Comparison of ENCODE assay signal across 27 cellular contexts in genomic region chr22:48612077-48612995, GRCh38.
"Had no signal": no experiment of that assay in that cellular context is flagged by ENCODE, and none has a peak within 500 bp of the region (broad histone marks: within the 10 kb centered on the region; RNA-seq: fewer than 3 reads in every experiment).

No MANE protein-coding gene starts in this region.

- FAIRE-seq: colon, endometrium, endothelial cell of umbilical vein, frontal cortex had no signal

- H3K4me1 Mint-ChIP-seq: endodermal cell had no signal

- H3K9me3 ChIP-seq: colonic mucosa, esophagus muscularis mucosa, esophagus squamous epithelium, gastrocnemius medialis, gastroesophageal sphincter had no signal

- H3K27me3 ChIP-seq: colonic mucosa, dorsolateral prefrontal cortex, esophagus muscularis mucosa, esophagus squamous epithelium, foreskin keratinocyte, gastrocnemius medialis had no signal

- H3K36me3 ChIP-seq: colonic mucosa, esophagus muscularis mucosa, esophagus squamous epithelium, gastrocnemius medialis, gastroesophageal sphincter, heart left ventricle, heart right ventricle had no signal

- H3K4me1 ChIP-seq: colonic mucosa, esophagus muscularis mucosa, esophagus squamous epithelium, foreskin keratinocyte, gastrocnemius medialis, gastroesophageal sphincter, heart left ventricle, heart right ventricle had no signal

- H3K4me3 Mint-ChIP-seq: dendritic cell treated with granulocyte-macrophage colony-stimulating factor and Interleukin-4, amounts not matched to agents 40 ng/mL and 50 ng/mL, for 4 days; effector memory CD8-positive, alpha-beta T cell; endodermal cell had no signal

- H3K27me3 Mint-ChIP-seq: dendritic cell treated with granulocyte-macrophage colony-stimulating factor and Interleukin-4, amounts not matched to agents 40 ng/mL and 50 ng/mL, for 4 days; effector memory CD8-positive, alpha-beta T cell had no signal

- ATAC-seq: effector memory CD8-positive, alpha-beta T cell; esophagus mucosa; foreskin keratinocyte; gastrocnemius medialis; gastroesophageal sphincter; heart left ventricle; heart right ventricle had no signal

- DNase-seq: colonic mucosa; cortex of kidney; dermis blood vessel endothelial cell; dorsolateral prefrontal cortex; effector CD4-positive, alpha-beta T cell; effector CD8-positive, alpha-beta T cell; effector memory CD4-positive, alpha-beta T cell; effector memory CD8-positive, alpha-beta T cell; endodermal cell; esophagus squamous epithelium; foreskin fibroblast; foreskin keratinocyte; foreskin melanocyte; gastrocnemius medialis; glutamatergic neuron; heart right ventricle had no signal

- H3K9me3 Mint-ChIP-seq: dendritic cell treated with granulocyte-macrophage colony-stimulating factor and Interleukin-4, amounts not matched to agents 40 ng/mL and 50 ng/mL, for 4 days; endodermal cell had no signal

- H3K27ac Mint-ChIP-seq: dendritic cell treated with granulocyte-macrophage colony-stimulating factor and Interleukin-4, amounts not matched to agents 40 ng/mL and 50 ng/mL, for 4 days; effector memory CD8-positive, alpha-beta T cell; endodermal cell had no signal

- H3K27ac ChIP-seq: colonic mucosa, coronary artery, epithelial cell of prostate, esophagus muscularis mucosa, esophagus squamous epithelium, foreskin keratinocyte, gastrocnemius medialis, gastroesophageal sphincter, heart left ventricle, heart right ventricle had no signal

- H3K4me3 ChIP-seq: colonic mucosa, coronary artery, dorsolateral prefrontal cortex, esophagus muscularis mucosa, esophagus squamous epithelium, gastrocnemius medialis, gastroesophageal sphincter, heart left ventricle, heart right ventricle had no signal
